In genomic region chr2:37780097-37780676, GRCh38 we compare ENCODE assay signal across 15 cellular contexts.
A peak's percentile ranks its signal among the peaks of the same experiment; 100 is the strongest.
DNase-seq lines count a peak whose midpoint lies in the region; ATAC-seq, FAIRE-seq and TF ChIP-seq lines count a peak whose summit lies in the region.
"Had no signal": no experiment of that assay in that cellular context is flagged by ENCODE, and none has a peak within 500 bp of the region (broad histone marks: within the 10 kb centered on the region; RNA-seq: fewer than 3 reads in every experiment).

No MANE protein-coding gene starts in this region.

- TF ChIP-seq CTCF in PC-3 (conservative IDR thresholded peaks at IDR 0.05; ENCODE audit: low read depth, low read length) (no peak), esophagus squamous epithelium (IDR thresholded peaks at IDR 0.05) (no peak)

- H3K4me1 ChIP-seq in PC-3 (ENCODE audit: insufficient read depth, low read length) (peaks cover 65% of the 10 kb centered on the region), esophagus squamous epithelium (peaks cover 0 to 26% (median 16%) of the 10 kb centered on the region in 3 donors), skeletal muscle satellite cell (ENCODE audit: control insufficient read depth, insufficient read depth, low read length) (peaks cover 92% of the 10 kb centered on the region)

- H3K27me3 ChIP-seq in PC-3 (ENCODE audit: low read length) (no peaks in the 10 kb centered on the region), esophagus squamous epithelium (peaks cover 0 to 77% (median 2%) of the 10 kb centered on the region in 4 donors), skeletal muscle satellite cell (ENCODE audit: control insufficient read depth, insufficient read depth, low read length) (no peaks in the 10 kb centered on the region)

- H3K9me2 ChIP-seq in PC-3 (replicated peaks; ENCODE audit: low read length) = no peaks in the 10 kb centered on the region

- H3K36me3 ChIP-seq in PC-3 (ENCODE audit: low read depth, low read length) = no peaks in the 10 kb centered on the region
- no peaks in the 10 kb centered on the region for H3K36me3 ChIP-seq in esophagus squamous epithelium
- no peaks in the 10 kb centered on the region for H3K36me3 ChIP-seq in skeletal muscle satellite cell (ENCODE audit: insufficient read depth, low read length)

- no TSS peak for BruUV-seq in PC-3 (replicated peaks; lab: Mats Ljungman, UMichigan)

- POLR2A ChIA-PET in PC-3 (lab: Charles Lee; ENCODE audit: unreplicated experiment) = interaction anchor here (0.5 to 0.6 kb wide), 2 partner anchors 50 to 971 kb away, joined by 3 read pairs; partner anchors contain the start of gene SRSF7

- peak overlapping the region; percentile 56 for H3K27ac ChIP-seq in PC-3 (ENCODE audit: low read length)
- peak overlapping the region in 3 of 4 donors; percentile 2 to 58 (median 33) for H3K27ac ChIP-seq in esophagus squamous epithelium

- peaks cover 6% of the 10 kb centered on the region for H3K27me3 Mint-ChIP-seq in activated T-helper 1 cell treated with anti-CD3 and anti-CD28 coated beads, Interleukin-12 subunit alpha, Interleukin-12 subunit beta, Interleukin-2, Interleukin-4 antibody, amounts not matched to agents 30 ng/mL and 10 ng/mL and 1 ng/mL, durations not matched to agents 14 hours and 24 hours and 36 hours (ENCODE audit: insufficient read depth)

- H3K9me3 ChIP-seq in PC-3 (ENCODE audit: low read length) (no peaks in the 10 kb centered on the region), esophagus squamous epithelium (no peaks in the 10 kb centered on the region), skeletal muscle satellite cell (replicated peaks; ENCODE audit: low read length) (no peaks in the 10 kb centered on the region)

- no peaks in the 10 kb centered on the region for H3K9me3 Mint-ChIP-seq in activated T-helper 1 cell treated with anti-CD3 and anti-CD28 coated beads, Interleukin-12 subunit alpha, Interleukin-12 subunit beta, Interleukin-2, Interleukin-4 antibody, amounts not matched to agents 30 ng/mL and 10 ng/mL and 1 ng/mL, durations not matched to agents 14 hours and 24 hours and 36 hours

- CTCF ChIA-PET in PC-3 (lab: Charles Lee) = interaction anchor here (1.4 kb wide), 1 partner anchor 97 kb away, joined by 3 read pairs; no protein-coding TSS in a partner anchor

- H3K4me2 ChIP-seq in PC-3 (ENCODE audit: low read length) (peak overlapping the region; percentile 72), skeletal muscle satellite cell (ENCODE audit: low read length) (peak overlapping the region; percentile 50)

- no peaks in the 10 kb centered on the region for H3K4me1 Mint-ChIP-seq in activated T-helper 1 cell treated with anti-CD3 and anti-CD28 coated beads, Interleukin-12 subunit alpha, Interleukin-12 subunit beta, Interleukin-2, Interleukin-4 antibody, amounts not matched to agents 30 ng/mL and 10 ng/mL and 1 ng/mL, durations not matched to agents 14 hours and 24 hours and 36 hours (ENCODE audit: low read depth)
- H3K4me1 Mint-ChIP-seq: CD4-positive, CD25-positive, alpha-beta regulatory T cell had no signal

- FAIRE-seq in GM12891 (lab: Jason Lieb, UNC) = no peak
- FAIRE-seq: kidney had no signal

- 51 to 73% methylated on average over 2 of the region's 2 CpGs for WGBS in esophagus squamous epithelium, 2 donors

- DNase-seq in ELF-1 (ENCODE audit: low read depth, low spot score) (peak; percentile 33), PC-3 (peak; percentile 74), esophagus squamous epithelium (lab: John Stamatoyannopoulos, UW) (no peak), COR-L47 (lab: John Stamatoyannopoulos, UW) (no peak), GM12891 (ENCODE audit: insufficient read length, low spot score) (no peak)
- DNase-seq in activated T-helper 1 cell treated with anti-CD3 and anti-CD28 coated beads, Interleukin-12 subunit alpha, Interleukin-12 subunit beta, Interleukin-2, Interleukin-4 antibody, amounts not matched to agents 30 ng/mL and 10 ng/mL and 1 ng/mL, durations not matched to agents 14 hours and 24 hours and 36 hours (ENCODE audit: low spot score) = no peak
- DNase-seq: activated naive CD4-positive, alpha-beta T cell treated with anti-CD3 and anti-CD28 coated beads, Interleukin-2, amount 50 U/mL, for 16 hours; CD4-positive, CD25-positive, alpha-beta regulatory T cell; central memory CD4-positive, alpha-beta T cell; GDM1; kidney; MV-4-11 had no signal

- no peak overlapping the region for H2AFZ ChIP-seq in PC-3 (ENCODE audit: low read length)

- no peaks in the 10 kb centered on the region for H4K20me1 ChIP-seq in PC-3 (ENCODE audit: low read length)

- H3K4me3 Mint-ChIP-seq in activated T-helper 1 cell treated with anti-CD3 and anti-CD28 coated beads, Interleukin-12 subunit alpha, Interleukin-12 subunit beta, Interleukin-2, Interleukin-4 antibody, amounts not matched to agents 30 ng/mL and 10 ng/mL and 1 ng/mL, durations not matched to agents 14 hours and 24 hours and 36 hours = no peak overlapping the region
- H3K4me3 Mint-ChIP-seq: CD4-positive, CD25-positive, alpha-beta regulatory T cell; WTC11 had no signal

- intact Hi-C loops in PC-3 (cut with micrococcal nuclease) (loop anchor here (2.0 to 5.0 kb wide), 2 partner anchors 23 to 108 kb away; partner anchors contain the start of gene CDC42EP3), esophagus squamous epithelium (cut with DNase I) (no loop called here)
- intact Hi-C loops in activated T-helper 1 cell treated with anti-CD3 and anti-CD28 coated beads, Interleukin-12 subunit alpha, Interleukin-12 subunit beta, Interleukin-2, Interleukin-4 antibody, amounts not matched to agents 30 ng/mL and 10 ng/mL and 1 ng/mL, durations not matched to agents 14 hours and 24 hours and 36 hours (cut with micrococcal nuclease) = no loop called here

- no peaks in the 10 kb centered on the region for H3F3A ChIP-seq in PC-3 (ENCODE audit: low read length, unreplicated experiment)

- no peak for TF ChIP-seq POLR2A in esophagus squamous epithelium (IDR thresholded peaks at IDR 0.05)
- no peak for TF ChIP-seq POLR2A in GM12891 (IDR thresholded peaks at IDR 0.05; ENCODE audit: low read depth, low read length)

- H3K9ac ChIP-seq in PC-3 (ENCODE audit: low read length) (no peak overlapping the region), skeletal muscle satellite cell (ENCODE audit: low read depth, low read length) (peak overlapping the region; percentile 24)

- ATAC-seq in PC-3 (peak; percentile 18), HG02642 (IDR thresholded peaks at IDR 0.05; ENCODE audit: poor library complexity, unreplicated experiment) (no peak)
- ATAC-seq: WTC11 had no signal

- no peak overlapping the region for H3K27ac Mint-ChIP-seq in activated T-helper 1 cell treated with anti-CD3 and anti-CD28 coated beads, Interleukin-12 subunit alpha, Interleukin-12 subunit beta, Interleukin-2, Interleukin-4 antibody, amounts not matched to agents 30 ng/mL and 10 ng/mL and 1 ng/mL, durations not matched to agents 14 hours and 24 hours and 36 hours
- H3K27ac Mint-ChIP-seq: CD4-positive, CD25-positive, alpha-beta regulatory T cell; WTC11 had no signal

- no peaks in the 10 kb centered on the region for H3K36me3 Mint-ChIP-seq in activated T-helper 1 cell treated with anti-CD3 and anti-CD28 coated beads, Interleukin-12 subunit alpha, Interleukin-12 subunit beta, Interleukin-2, Interleukin-4 antibody, amounts not matched to agents 30 ng/mL and 10 ng/mL and 1 ng/mL, durations not matched to agents 14 hours and 24 hours and 36 hours (ENCODE audit: low read depth)
- H3K36me3 Mint-ChIP-seq: CD4-positive, CD25-positive, alpha-beta regulatory T cell had no signal

- H3K4me3 ChIP-seq in PC-3 (ENCODE audit: low read length) = no peak overlapping the region; the same call in 1 of the 2 replicates
- no peak overlapping the region for H3K4me3 ChIP-seq in esophagus squamous epithelium
- H3K4me3 ChIP-seq in skeletal muscle satellite cell (ENCODE audit: low read length) = no peak overlapping the region

- H3K79me2 ChIP-seq in PC-3 (ENCODE audit: low read length) = no peaks in the 10 kb centered on the region

TF ChIP-seq in GM12891, 5 proteins besides CTCF, POLR2A, EP300 and RAD21:
- TF ChIP-seq PAX5 (IDR thresholded peaks at IDR 0.05; ENCODE audit: insufficient read depth, low read length, severe bottlenecking) = no peak
- TF ChIP-seq TAF1 (IDR thresholded peaks at IDR 0.05; ENCODE audit: low read depth, low read length) = no peak
- TF ChIP-seq POU2F2 (IDR thresholded peaks at IDR 0.05; ENCODE audit: low read depth, low read length) = no peak
- no peak for TF ChIP-seq SPI1 (IDR thresholded peaks at IDR 0.05; ENCODE audit: low read depth, low read length)
- no peak for TF ChIP-seq POLR2AphosphoS5 (IDR thresholded peaks at IDR 0.05; ENCODE audit: low read depth, low read length)

Comparison
In these comparisons a context has a peak if more than half of its experiments do, and no peak if none do; other contexts are left out.
1. DNase-seq: peak in ELF-1 (single experiment) and PC-3 (single experiment); none in esophagus squamous epithelium (single experiment), COR-L47 (single experiment), GM12891 (single experiment) and activated T-helper 1 cell treated with anti-CD3 and anti-CD28 coated beads, Interleukin-12 subunit alpha, Interleukin-12 subunit beta, Interleukin-2, Interleukin-4 antibody, amounts not matched to agents 30 ng/mL and 10 ng/mL and 1 ng/mL, durations not matched to agents 14 hours and 24 hours and 36 hours (single experiment).